Comparison of ENCODE assay signal across 9 cellular contexts in genomic region chr18:51082571-51083264, GRCh38. TPM values are rescaled to one million over a fixed set of nuclear protein-coding genes. Genes with fewer than 3 reads are reported as not detected.
DNase-seq lines count a peak whose midpoint lies in the region; ATAC-seq and TF ChIP-seq lines count a peak whose summit lies in the region.
"Had no signal": no experiment of that assay in that cellular context is flagged by ENCODE, and none has a peak within 500 bp of the region (broad histone marks: within the 10 kb centered on the region; RNA-seq: fewer than 3 reads in every experiment).

No MANE protein-coding gene starts in this region.

- TF ChIP-seq CTCF in osteoblast (IDR thresholded peaks at IDR 0.05; ENCODE audit: extremely low read depth, low read depth, low read length): no peak

- no peaks in the 10 kb centered on the region for H3K27me3 ChIP-seq in osteoblast (ENCODE audit: insufficient read depth, low read length)

- no peak overlapping the region for H2AFZ ChIP-seq in osteoblast (ENCODE audit: low read length)

- peak; percentile 84 for ATAC-seq in HG02938 (IDR thresholded peaks at IDR 0.05; ENCODE audit: unreplicated experiment)

- H3K27ac ChIP-seq in osteoblast (ENCODE audit: low read depth, low read length): peak overlapping the region; percentile 9

- H4K20me1 ChIP-seq in osteoblast (ENCODE audit: insufficient read depth, low read length): no peaks in the 10 kb centered on the region

- peak overlapping the region; percentile 78 for H3K27ac Mint-ChIP-seq in activated CD4-positive, alpha-beta T cell treated with anti-CD3 and anti-CD28 coated beads, Interleukin-2, amount 10 ng/mL, durations not matched to agents 24 days and 14 days
- peak overlapping the region; percentile 93 for H3K27ac Mint-ChIP-seq in activated naive CD8-positive, alpha-beta T cell treated with anti-CD3 and anti-CD28 coated beads for 36 hours

- H3K4me1 ChIP-seq in osteoblast (ENCODE audit: insufficient read depth, low read length): peaks cover 8% of the 10 kb centered on the region

- no peaks in the 10 kb centered on the region for H3K9me3 ChIP-seq in osteoblast (ENCODE audit: low read depth, low read length)

- H3K4me3 Mint-ChIP-seq in activated CD4-positive, alpha-beta T cell treated with anti-CD3 and anti-CD28 coated beads, Interleukin-2, amount 10 ng/mL, durations not matched to agents 24 days and 14 days: no peak overlapping the region
- peak overlapping the region; percentile 19 for H3K4me3 Mint-ChIP-seq in activated naive CD8-positive, alpha-beta T cell treated with anti-CD3 and anti-CD28 coated beads for 36 hours

- H3K36me3 ChIP-seq in osteoblast (ENCODE audit: insufficient read depth, low read length): peaks cover 54% of the 10 kb centered on the region

- H3K4me3 ChIP-seq in osteoblast (ENCODE audit: insufficient read depth, low read length): no peak overlapping the region

- intact Hi-C loops in activated CD4-positive, alpha-beta T cell treated with anti-CD3 and anti-CD28 coated beads, Interleukin-2, amount 10 ng/mL, durations not matched to agents 24 days and 14 days (cut with micrococcal nuclease): no loop called here

- H3K4me2 ChIP-seq in osteoblast (ENCODE audit: insufficient read depth, low read length): no peak overlapping the region

- H3K4me1 Mint-ChIP-seq in activated CD4-positive, alpha-beta T cell treated with anti-CD3 and anti-CD28 coated beads, Interleukin-2, amount 10 ng/mL, durations not matched to agents 24 days and 14 days: peaks cover 12% of the 10 kb centered on the region
- H3K4me1 Mint-ChIP-seq in activated naive CD8-positive, alpha-beta T cell treated with anti-CD3 and anti-CD28 coated beads for 36 hours: peaks cover 19% of the 10 kb centered on the region

- no peaks in the 10 kb centered on the region for H3K79me2 ChIP-seq in osteoblast (ENCODE audit: insufficient read depth, low read length)

- H3K36me3 Mint-ChIP-seq in activated CD4-positive, alpha-beta T cell treated with anti-CD3 and anti-CD28 coated beads, Interleukin-2, amount 10 ng/mL, durations not matched to agents 24 days and 14 days (ENCODE audit: low read depth): peaks cover 81% of the 10 kb centered on the region
- H3K36me3 Mint-ChIP-seq in activated naive CD8-positive, alpha-beta T cell treated with anti-CD3 and anti-CD28 coated beads for 36 hours: peaks cover 61% of the 10 kb centered on the region

- H3K27me3 Mint-ChIP-seq in activated CD4-positive, alpha-beta T cell treated with anti-CD3 and anti-CD28 coated beads, Interleukin-2, amount 10 ng/mL, durations not matched to agents 24 days and 14 days: no peaks in the 10 kb centered on the region
- H3K27me3 Mint-ChIP-seq in activated naive CD8-positive, alpha-beta T cell treated with anti-CD3 and anti-CD28 coated beads for 36 hours: no peaks in the 10 kb centered on the region

- peaks cover 16% of the 10 kb centered on the region for H3K9me3 Mint-ChIP-seq in activated CD4-positive, alpha-beta T cell treated with anti-CD3 and anti-CD28 coated beads, Interleukin-2, amount 10 ng/mL, durations not matched to agents 24 days and 14 days
- H3K9me3 Mint-ChIP-seq in activated naive CD8-positive, alpha-beta T cell treated with anti-CD3 and anti-CD28 coated beads for 36 hours: peaks cover 12% of the 10 kb centered on the region

- no peak for DNase-seq in activated CD4-positive, alpha-beta T cell treated with anti-CD3 and anti-CD28 coated beads, Interleukin-2, amount 10 ng/mL, durations not matched to agents 24 days and 14 days
- DNase-seq in activated CD4-positive, alpha-beta T cell treated with anti-CD3 and anti-CD28 coated beads for 1 hour: no peak
- DNase-seq in activated naive CD8-positive, alpha-beta T cell treated with anti-CD3 and anti-CD28 coated beads for 36 hours: no peak
- DNase-seq in osteoblast (ENCODE audit: insufficient read length, low spot score, missing footprints) (no peak), hippocampal formation (lab: John Stamatoyannopoulos, UW) (no peak)
- no peak for DNase-seq in activated CD4-positive, alpha-beta T cell treated with anti-CD3 and anti-CD28 coated beads for 4 hours
- no peak for DNase-seq in stimulated activated CD4-positive, alpha-beta T cell treated with anti-CD3 and anti-CD28 coated beads, Interleukin-1b, Interleukin-23, amount 100 ng/mL, for 48 hours
- DNase-seq: activated naive CD4-positive, alpha-beta T cell treated with anti-CD3 and anti-CD28 coated beads, Interleukin-2, amount 50 U/mL, for 16 hours had no signal

RNA-seq across cellular contexts. Expression of gene SMAD4, which starts 52.7 kb away (rescaled TPM):
- 76.5 and 90.8 TPM in 2 replicates for total RNA-seq in activated CD4-positive, alpha-beta T cell treated with anti-CD3 and anti-CD28 coated beads, Interleukin-2, amount 10 ng/mL, durations not matched to agents 24 days and 14 days
- 10 to 100 TPM; 57.2 to 59.5 TPM for total RNA-seq in activated naive CD8-positive, alpha-beta T cell treated with anti-CD3 and anti-CD28 coated beads for 36 hours
- total RNA-seq in osteoblast: 121 and 128 TPM in 2 replicates
